1 cellular context compared by ENCODE assay signal in the genomic region with DNA sequence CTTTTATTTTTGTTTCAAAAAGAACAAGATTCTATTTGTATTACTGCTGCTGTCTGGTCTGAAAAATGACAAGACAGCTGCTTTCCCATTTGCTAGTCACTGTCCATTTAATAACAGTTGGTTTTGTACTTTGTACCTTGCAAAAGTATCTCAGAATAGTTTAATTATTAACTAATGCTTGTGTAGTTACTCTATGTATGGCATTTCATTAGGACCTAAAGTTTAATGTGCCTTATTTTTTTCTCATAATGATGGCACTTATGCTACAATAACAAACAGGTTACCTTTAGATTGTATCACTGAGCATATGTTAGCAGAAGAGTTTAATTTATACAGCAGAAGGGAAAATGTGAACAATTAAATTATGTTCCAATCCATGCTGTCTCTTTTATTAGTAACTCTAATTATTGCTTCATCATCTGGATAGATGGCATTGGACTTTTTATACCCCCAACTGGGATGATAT.
A peak's percentile ranks its signal among the peaks of the same experiment; 100 is the strongest.
TF ChIP-seq lines count a peak whose summit lies in the region.

No MANE protein-coding gene starts in this region.

TF ChIP-seq in liver, 16 proteins besides CTCF, POLR2A, EP300 and RAD21 (continued from another document):
- TF ChIP-seq, protein P1, sequence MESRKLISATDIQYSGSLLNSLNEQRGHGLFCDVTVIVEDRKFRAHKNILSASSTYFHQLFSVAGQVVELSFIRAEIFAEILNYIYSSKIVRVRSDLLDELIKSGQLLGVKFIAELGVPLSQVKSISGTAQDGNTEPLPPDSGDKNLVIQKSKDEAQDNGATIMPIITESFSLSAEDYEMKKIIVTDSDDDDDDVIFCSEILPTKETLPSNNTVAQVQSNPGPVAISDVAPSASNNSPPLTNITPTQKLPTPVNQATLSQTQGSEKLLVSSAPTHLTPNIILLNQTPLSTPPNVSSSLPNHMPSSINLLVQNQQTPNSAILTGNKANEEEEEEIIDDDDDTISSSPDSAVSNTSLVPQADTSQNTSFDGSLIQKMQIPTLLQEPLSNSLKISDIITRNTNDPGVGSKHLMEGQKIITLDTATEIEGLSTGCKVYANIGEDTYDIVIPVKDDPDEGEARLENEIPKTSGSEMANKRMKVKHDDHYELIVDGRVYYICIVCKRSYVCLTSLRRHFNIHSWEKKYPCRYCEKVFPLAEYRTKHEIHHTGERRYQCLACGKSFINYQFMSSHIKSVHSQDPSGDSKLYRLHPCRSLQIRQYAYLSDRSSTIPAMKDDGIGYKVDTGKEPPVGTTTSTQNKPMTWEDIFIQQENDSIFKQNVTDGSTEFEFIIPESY (IDR thresholded peaks at IDR 0.05), result peak; percentile 20
- TF ChIP-seq FOXA1 (IDR thresholded peaks at IDR 0.05), result no peak
- TF ChIP-seq, protein P2, sequence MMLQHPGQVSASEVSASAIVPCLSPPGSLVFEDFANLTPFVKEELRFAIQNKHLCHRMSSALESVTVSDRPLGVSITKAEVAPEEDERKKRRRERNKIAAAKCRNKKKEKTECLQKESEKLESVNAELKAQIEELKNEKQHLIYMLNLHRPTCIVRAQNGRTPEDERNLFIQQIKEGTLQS (IDR thresholded peaks at IDR 0.05), result peak; percentile 19
- no peak for TF ChIP-seq NR2F2 (IDR thresholded peaks at IDR 0.05)
- no peak for TF ChIP-seq EGR1 (IDR thresholded peaks at IDR 0.05; ENCODE audit: low read depth in 2 of 2)
- TF ChIP-seq HNF4A (conservative IDR thresholded peaks at IDR 0.05), result peak; percentile 95
